Comparison of ENCODE assay signal across 14 cellular contexts in the genomic region with DNA sequence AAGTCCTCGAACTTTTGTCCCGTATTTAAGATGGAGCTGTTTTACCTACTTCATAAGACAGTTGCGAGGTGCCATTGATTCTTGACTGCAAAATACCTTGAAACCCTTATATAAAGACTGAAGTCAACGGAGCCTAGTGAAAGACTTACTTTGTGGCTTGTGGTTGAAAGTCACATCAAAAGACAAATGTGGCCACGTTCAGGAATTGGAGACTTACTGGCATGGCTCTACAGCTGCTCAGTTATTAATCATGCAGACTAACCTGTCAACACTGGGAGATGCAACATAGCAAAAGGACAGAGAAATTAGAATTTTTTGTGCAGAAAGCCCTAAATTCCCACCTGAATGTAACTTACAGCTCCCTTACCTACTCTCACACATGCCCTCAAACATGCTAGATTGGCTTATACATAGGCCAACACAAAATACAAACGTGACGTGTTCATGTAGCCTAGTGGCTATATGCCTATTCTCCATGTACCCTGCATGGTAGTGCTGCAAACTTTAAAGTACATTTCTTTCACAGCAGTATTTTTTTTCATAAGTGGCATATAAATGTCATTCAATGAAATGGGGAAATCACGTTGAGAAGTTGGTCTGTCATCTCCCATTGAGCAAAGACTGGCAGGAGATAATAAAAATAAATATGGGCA.
DNase-seq lines count a peak whose midpoint lies in the region; ATAC-seq and TF ChIP-seq lines count a peak whose summit lies in the region.
"Had no signal": no experiment of that assay in that cellular context is flagged by ENCODE, and none has a peak within 500 bp of the region (broad histone marks: within the 10 kb centered on the region; RNA-seq: fewer than 3 reads in every experiment).

No MANE protein-coding gene starts in this region.

- H3K9me3 ChIP-seq in sigmoid colon, result no peaks in the 10 kb centered on the region
- H3K9me3 ChIP-seq: gastroesophageal sphincter had no signal

- H3K9me3 Mint-ChIP-seq in activated naive CD4-positive, alpha-beta T cell treated with anti-CD3 and anti-CD28 coated beads, Interleukin-2, amount 50 U/mL, for 72 hours, result peaks cover 0 to 11% of the 10 kb centered on the region in 2 donors
- H3K9me3 Mint-ChIP-seq in activated naive CD4-positive, alpha-beta T cell treated with anti-CD3 and anti-CD28 coated beads for 36 hours, result peaks cover 2% of the 10 kb centered on the region
- H3K9me3 Mint-ChIP-seq in stimulated activated effector memory CD8-positive, alpha-beta T cell treated with anti-CD3 and anti-CD28 coated beads, Interleukin-12 subunit alpha, Interleukin-12 subunit beta, amount 100 ng/mL, for 72 hours, result no peaks in the 10 kb centered on the region

- ATAC-seq in activated naive CD4-positive, alpha-beta T cell treated with anti-CD3 and anti-CD28 coated beads, Interleukin-2, amount 50 U/mL, for 72 hours, result peak; percentile 41 to 98
- ATAC-seq in HG02610 (IDR thresholded peaks at IDR 0.05; ENCODE audit: unreplicated experiment) (peak; percentile 97), HG03354 (IDR thresholded peaks at IDR 0.05; ENCODE audit: poor library complexity, severe bottlenecking, unreplicated experiment) (peak; percentile 97), Right ventricle myocardium inferior (no peak)
- peak; percentile 65 for ATAC-seq in stimulated activated effector memory CD8-positive, alpha-beta T cell treated with anti-CD3 and anti-CD28 coated beads, Interleukin-12 subunit alpha, Interleukin-12 subunit beta, amount 100 ng/mL, for 72 hours
- ATAC-seq: A549, gastroesophageal sphincter, left cardiac atrium had no signal

- TF ChIP-seq CTCF in sigmoid colon (IDR thresholded peaks at IDR 0.05), result no peak

- TF ChIP-seq POLR2A in sigmoid colon (IDR thresholded peaks at IDR 0.05), result no peak

- intact Hi-C loops in activated naive CD4-positive, alpha-beta T cell treated with anti-CD3 and anti-CD28 coated beads for 36 hours (cut with micrococcal nuclease), result no loop called here
- intact Hi-C loops in sigmoid colon (cut with DNase I) (no loop called here), Right ventricle myocardium inferior (cut with DNase I) (no loop called here)

- CTCF ChIA-PET in activated naive CD4-positive, alpha-beta T cell treated with anti-CD3 and anti-CD28 coated beads for 36 hours (lab: Charles Lee), result interaction anchor here (0.7 kb wide), 1 partner anchor 123 kb away, joined by 3 read pairs; no protein-coding TSS in a partner anchor

- WGBS in sigmoid colon, 2 donors, result 66 to 90% methylated on average over 8 of the region's 8 CpGs

- no peak overlapping the region for H3K27ac Mint-ChIP-seq in activated naive CD4-positive, alpha-beta T cell treated with anti-CD3 and anti-CD28 coated beads, Interleukin-2, amount 50 U/mL, for 72 hours
- H3K27ac Mint-ChIP-seq in activated naive CD4-positive, alpha-beta T cell treated with anti-CD3 and anti-CD28 coated beads for 36 hours, result no peak overlapping the region
- no peak overlapping the region for H3K27ac Mint-ChIP-seq in stimulated activated effector memory CD8-positive, alpha-beta T cell treated with anti-CD3 and anti-CD28 coated beads, Interleukin-12 subunit alpha, Interleukin-12 subunit beta, amount 100 ng/mL, for 72 hours

- peaks cover 19% of the 10 kb centered on the region for H3K27me3 Mint-ChIP-seq in activated naive CD4-positive, alpha-beta T cell treated with anti-CD3 and anti-CD28 coated beads for 36 hours (ENCODE audit: low read depth)

- no peak overlapping the region for H3K27ac ChIP-seq in sigmoid colon
- H3K27ac ChIP-seq: A549, gastroesophageal sphincter had no signal

- no peak overlapping the region for H3K4me3 Mint-ChIP-seq in activated naive CD4-positive, alpha-beta T cell treated with anti-CD3 and anti-CD28 coated beads for 36 hours
- no peak overlapping the region for H3K4me3 Mint-ChIP-seq in stimulated activated effector memory CD8-positive, alpha-beta T cell treated with anti-CD3 and anti-CD28 coated beads, Interleukin-12 subunit alpha, Interleukin-12 subunit beta, amount 100 ng/mL, for 72 hours

- no peak overlapping the region for H3K4me3 ChIP-seq in sigmoid colon
- H3K4me3 ChIP-seq: A549, gastroesophageal sphincter had no signal

- no peaks in the 10 kb centered on the region for H3K27me3 ChIP-seq in sigmoid colon
- H3K27me3 ChIP-seq: gastroesophageal sphincter had no signal

- no peak for TF ChIP-seq EP300 in sigmoid colon (IDR thresholded peaks at IDR 0.05)

- no peaks in the 10 kb centered on the region for H3K4me1 ChIP-seq in sigmoid colon
- H3K4me1 ChIP-seq: A549, gastroesophageal sphincter had no signal

- peak in 1 of 2 donors; percentile 12 for DNase-seq in activated naive CD4-positive, alpha-beta T cell treated with anti-CD3 and anti-CD28 coated beads, Interleukin-2, amount 50 U/mL, for 72 hours (ENCODE audit: low spot score in 2 of 2)
- no peak for DNase-seq in activated naive CD4-positive, alpha-beta T cell treated with anti-CD3 and anti-CD28 coated beads for 36 hours
- no peak for DNase-seq in stimulated activated effector memory CD8-positive, alpha-beta T cell treated with anti-CD3 and anti-CD28 coated beads, Interleukin-12 subunit alpha, Interleukin-12 subunit beta, amount 100 ng/mL, for 72 hours (ENCODE audit: low spot score in 2 of 2)
- DNase-seq in NCI-H187 (lab: John Stamatoyannopoulos, UW) (no peak), sigmoid colon (no peak), Right ventricle myocardium inferior (ENCODE audit: missing footprints) (no peak)
- DNase-seq: DMS 273 treated with DMSO at 0.1 percent for 48 hours; left cardiac atrium; NCI-H187 treated with DMSO at 0.1 percent for 48 hours; stimulated activated naive CD4-positive, alpha-beta T cell had no signal

- peaks cover 7 to 8% of the 10 kb centered on the region in 2 donors for H3K36me3 Mint-ChIP-seq in activated naive CD4-positive, alpha-beta T cell treated with anti-CD3 and anti-CD28 coated beads, Interleukin-2, amount 50 U/mL, for 72 hours
- H3K36me3 Mint-ChIP-seq in activated naive CD4-positive, alpha-beta T cell treated with anti-CD3 and anti-CD28 coated beads for 36 hours (ENCODE audit: low read depth), result no peaks in the 10 kb centered on the region
- H3K36me3 Mint-ChIP-seq in stimulated activated effector memory CD8-positive, alpha-beta T cell treated with anti-CD3 and anti-CD28 coated beads, Interleukin-12 subunit alpha, Interleukin-12 subunit beta, amount 100 ng/mL, for 72 hours, result no peaks in the 10 kb centered on the region

- H3K4me1 Mint-ChIP-seq in activated naive CD4-positive, alpha-beta T cell treated with anti-CD3 and anti-CD28 coated beads for 36 hours (ENCODE audit: low read depth), result no peaks in the 10 kb centered on the region
- no peaks in the 10 kb centered on the region for H3K4me1 Mint-ChIP-seq in stimulated activated effector memory CD8-positive, alpha-beta T cell treated with anti-CD3 and anti-CD28 coated beads, Interleukin-12 subunit alpha, Interleukin-12 subunit beta, amount 100 ng/mL, for 72 hours

- no peaks in the 10 kb centered on the region for H3K36me3 ChIP-seq in sigmoid colon
- H3K36me3 ChIP-seq: gastroesophageal sphincter had no signal
